Comparison of ENCODE assay signal across 8 cellular contexts in genomic region chr16:89574681-89575246, GRCh38. TPM values are rescaled to one million over a fixed set of nuclear protein-coding genes. Genes with fewer than 3 reads are reported as not detected.
DNase-seq lines count a peak whose midpoint lies in the region; ATAC-seq, FAIRE-seq and TF ChIP-seq lines count a peak whose summit lies in the region.

No MANE protein-coding gene starts in this region.

- H3K9me3 Mint-ChIP-seq in MCF 10A (ENCODE audit: unreplicated experiment) = no peaks in the 10 kb centered on the region
- no peaks in the 10 kb centered on the region for H3K9me3 Mint-ChIP-seq in stimulated activated memory B cell treated with anti-CD40 and anti-IgM and Interleukin-4, amounts not matched to agents 10 μg/mL and 1 μg/mL and 100 μg/mL, for 72 hours

- CTCF ChIA-PET in MCF 10A (lab: Yijun Ruan, JAX) = interaction anchor here (0.5 to 1.1 kb wide), 5 partner anchors 9 to 67 kb away, joined by 3 to 6 read pairs (median 4); no protein-coding TSS in a partner anchor

- H3K4me1 Mint-ChIP-seq in MCF 10A (ENCODE audit: insufficient read depth, unreplicated experiment) = no peaks in the 10 kb centered on the region
- peaks cover 23% of the 10 kb centered on the region for H3K4me1 Mint-ChIP-seq in stimulated activated memory B cell treated with anti-CD40 and anti-IgM and Interleukin-4, amounts not matched to agents 10 μg/mL and 1 μg/mL and 100 μg/mL, for 72 hours

- peak overlapping the region; percentile 29 for H3K4me3 ChIP-seq in SU-DHL-6 (ENCODE audit: insufficient read depth, low read length, poor library complexity, severe bottlenecking)
- H3K4me3 ChIP-seq in kidney (ENCODE audit: low read length in 2 of 2) = no peak overlapping the region

- H3K27me3 ChIP-seq in SU-DHL-6 (ENCODE audit: low read length) = no peaks in the 10 kb centered on the region

- no peaks in the 10 kb centered on the region for H3K79me2 ChIP-seq in SU-DHL-6 (ENCODE audit: insufficient read depth, low read length)

- POLR2A ChIA-PET in MCF 10A (lab: Yijun Ruan, JAX) = interaction anchor here (0.8 to 1.0 kb wide), 3 partner anchors 9 to 111 kb away, joined by 3 to 4 read pairs (median 3); no protein-coding TSS in a partner anchor

- H3K9me2 ChIP-seq in SU-DHL-6 (replicated peaks; ENCODE audit: insufficient read depth, low read length) = no peaks in the 10 kb centered on the region

- H3K36me3 ChIP-seq in SU-DHL-6 (ENCODE audit: low read length) (no peaks in the 10 kb centered on the region), kidney (ENCODE audit: control insufficient read depth in 1 of 2, insufficient read depth in 2 of 2, low read length in 2 of 2) (no peaks in the 10 kb centered on the region)

- peak overlapping the region; percentile 23; the same call in 1 of the 2 replicates for H3K9ac ChIP-seq in SU-DHL-6 (ENCODE audit: low read length)
- no peak overlapping the region for H3K9ac ChIP-seq in kidney (ENCODE audit: low read length in 2 of 2)

- H3K27ac ChIP-seq in SU-DHL-6 (ENCODE audit: low read depth, low read length) (no peak overlapping the region), kidney (ENCODE audit: low read depth in 2 of 2, low read length in 2 of 2) (no peak overlapping the region)

- intact Hi-C loops in MCF 10A (cut with micrococcal nuclease) = loop anchor here (1.0 kb wide), 1 partner anchor 67 kb away; no protein-coding TSS in a partner anchor
- intact Hi-C loops in kidney (cut with DNase I) = loop anchor here (10.0 kb wide), 1 partner anchor 70 kb away; no protein-coding TSS in a partner anchor

- FAIRE-seq in kidney (lab: Jason Lieb, UNC) = no peak

- ATAC-seq in HG03354 (IDR thresholded peaks at IDR 0.05; ENCODE audit: poor library complexity, severe bottlenecking, unreplicated experiment) (peak; percentile 46), HG03469 (IDR thresholded peaks at IDR 0.05; ENCODE audit: unreplicated experiment) (no peak)
- ATAC-seq in stimulated activated memory B cell treated with anti-CD40 and anti-IgM and Interleukin-4, amounts not matched to agents 10 μg/mL and 1 μg/mL and 100 μg/mL, for 72 hours = peak; percentile 63

- H3K4me3 Mint-ChIP-seq in MCF 10A (ENCODE audit: unreplicated experiment) = peak overlapping the region; percentile 49
- peak overlapping the region; percentile 74 for H3K4me3 Mint-ChIP-seq in stimulated activated memory B cell treated with anti-CD40 and anti-IgM and Interleukin-4, amounts not matched to agents 10 μg/mL and 1 μg/mL and 100 μg/mL, for 72 hours

- H3K4me2 ChIP-seq in SU-DHL-6 (ENCODE audit: low read depth, low read length, poor library complexity, severe bottlenecking) = peak overlapping the region; percentile 44

- H3F3A ChIP-seq in SU-DHL-6 (ENCODE audit: insufficient read depth) = no peaks in the 10 kb centered on the region

- no peaks in the 10 kb centered on the region for H3K27me3 Mint-ChIP-seq in MCF 10A (ENCODE audit: insufficient read depth, unreplicated experiment)
- H3K27me3 Mint-ChIP-seq in stimulated activated memory B cell treated with anti-CD40 and anti-IgM and Interleukin-4, amounts not matched to agents 10 μg/mL and 1 μg/mL and 100 μg/mL, for 72 hours = peaks cover 47% of the 10 kb centered on the region

- BruUV-seq in MCF 10A (replicated peaks; lab: Mats Ljungman, UMichigan) = no TSS peak

- H3K36me3 Mint-ChIP-seq in MCF 10A (ENCODE audit: insufficient read depth, unreplicated experiment) = peaks cover 11% of the 10 kb centered on the region
- no peaks in the 10 kb centered on the region for H3K36me3 Mint-ChIP-seq in stimulated activated memory B cell treated with anti-CD40 and anti-IgM and Interleukin-4, amounts not matched to agents 10 μg/mL and 1 μg/mL and 100 μg/mL, for 72 hours

- H2AFZ ChIP-seq in SU-DHL-6 (ENCODE audit: low read depth, low read length, severe bottlenecking) = no peak overlapping the region

- DNase-seq in ELR (ENCODE audit: low read depth) (peak; percentile 86), MCF 10A (ENCODE audit: unreplicated experiment) (peak; percentile 73), kidney (peak; percentile 82), nucleus accumbens (lab: John Stamatoyannopoulos, UW) (no peak)

- H3K4me1 ChIP-seq in kidney (ENCODE audit: control insufficient read depth in 1 of 2, insufficient read depth in 1 of 2, low read depth in 1 of 2, low read length in 2 of 2) = peaks cover 8 to 10% of the 10 kb centered on the region in 2 donors

- peak; percentile 54 for TF ChIP-seq CTCF in SU-DHL-6 (IDR thresholded peaks at IDR 0.05; ENCODE audit: insufficient read depth, low read length, poor library complexity, severe bottlenecking)
- TF ChIP-seq CTCF in MCF 10A (IDR thresholded peaks at IDR 0.05; ENCODE audit: unreplicated experiment) = peak; percentile 93
- peak; percentile 76 for TF ChIP-seq CTCF in kidney (IDR thresholded peaks at IDR 0.05; ENCODE audit: borderline replicate concordance, extremely low read depth, insufficient read depth)

- H3K9me3 ChIP-seq in SU-DHL-6 (ENCODE audit: insufficient read depth, low read length) = no peaks in the 10 kb centered on the region
- H3K9me3 ChIP-seq in kidney (ENCODE audit: control insufficient read depth in 1 of 2, low read length in 2 of 2) = no peaks in the 10 kb centered on the region

- H3K27ac Mint-ChIP-seq in MCF 10A (ENCODE audit: low read depth, unreplicated experiment) = no peak overlapping the region
- no peak overlapping the region for H3K27ac Mint-ChIP-seq in stimulated activated memory B cell treated with anti-CD40 and anti-IgM and Interleukin-4, amounts not matched to agents 10 μg/mL and 1 μg/mL and 100 μg/mL, for 72 hours

- H4K20me1 ChIP-seq in SU-DHL-6 (ENCODE audit: low read depth, low read length) = no peaks in the 10 kb centered on the region

RNA-seq across cellular contexts. Expression of gene CPNE7, which starts 0.8 kb away (rescaled TPM):
- total RNA-seq in MCF 10A (2022) (86.8 and 92.4 TPM in 2 replicates), kidney (13.7 TPM)
- polyA plus RNA-seq in kidney (ENCODE audit: insufficient read depth, low read depth, low replicate concordance) = 1.5 TPM

RNA-seq across cellular contexts. Expression of gene RPL13, which starts 14.3 kb away (rescaled TPM):
- 3,133 and 3,148 TPM in 2 replicates for total RNA-seq in MCF 10A (2022)
- total RNA-seq in kidney = 1,694 TPM
- 3,146 TPM for polyA plus RNA-seq in kidney (ENCODE audit: insufficient read depth, low read depth, low replicate concordance)

RNA-seq across cellular contexts. Expression of gene DPEP1, which starts 38.7 kb away (rescaled TPM):
- total RNA-seq in MCF 10A (2022) (0.29 and 0.82 TPM in 2 replicates), kidney (24.2 TPM)
- polyA plus RNA-seq in kidney (ENCODE audit: insufficient read depth, low read depth, low replicate concordance) = 433 TPM

Comparison
In these comparisons a context has a peak if more than half of its experiments do, and no peak if none do; other contexts are left out.
1. DNase-seq: peak in ELR (single experiment), MCF 10A (single experiment) and kidney (single experiment); none in nucleus accumbens (0 of 56).
2. RNA of gene DPEP1, which starts 38.7 kb away (total RNA-seq): 24.2 TPM in kidney (single experiment); 0.29 to 0.82 TPM in MCF 10A; every median in the first group is over 10 times any median in the second.
3. Peak in every context shown above with its lines, with median percentiles within 50 percentile points of each other: CTCF ChIP-seq.